In genomic region chr4:38275331-38275821, GRCh38 we compare ENCODE assay signal across 14 cellular contexts.
DNase-seq lines count a peak whose midpoint lies in the region; ATAC-seq and TF ChIP-seq lines count a peak whose summit lies in the region.
"Had no signal": no experiment of that assay in that cellular context is flagged by ENCODE, and none has a peak within 500 bp of the region (broad histone marks: within the 10 kb centered on the region; RNA-seq: fewer than 3 reads in every experiment).

No MANE protein-coding gene starts in this region.

- no peaks in the 10 kb centered on the region for H3K4me1 Mint-ChIP-seq in activated CD4-positive, alpha-beta T cell treated with anti-CD3 and anti-CD28 coated beads, Interleukin-2, amount 10 ng/mL, durations not matched to agents 24 days and 14 days
- no peaks in the 10 kb centered on the region for H3K4me1 Mint-ChIP-seq in HFFc6 (ENCODE audit: low read depth)
- H3K4me1 Mint-ChIP-seq: central memory CD8-positive, alpha-beta T cell had no signal

- intact Hi-C loops in activated CD4-positive, alpha-beta T cell treated with anti-CD3 and anti-CD28 coated beads, Interleukin-2, amount 10 ng/mL, durations not matched to agents 24 days and 14 days (cut with micrococcal nuclease) = no loop called here
- intact Hi-C loops in transverse colon (cut with DNase I; ENCODE audit: low total_unique reads) (no loop called here), esophagus squamous epithelium (cut with DNase I) (no loop called here), gastrocnemius medialis (cut with DNase I; ENCODE audit: low total_unique reads) (no loop called here)

- peak; percentile 47 for DNase-seq in activated CD4-positive, alpha-beta T cell treated with anti-CD3 and anti-CD28 coated beads, Interleukin-2, amount 10 ng/mL, durations not matched to agents 24 days and 14 days
- no peak for DNase-seq in activated CD4-positive, alpha-beta T cell treated with anti-CD3 and anti-CD28 coated beads, Interleukin-2, amount 50 U/mL, for 4 hours
- peak; percentile 67 for DNase-seq in NCI-H345 (lab: John Stamatoyannopoulos, UW)
- peak; percentile 50 for DNase-seq in hepatocyte (ENCODE audit: low spot score)
- no peak for DNase-seq in transverse colon
- DNase-seq in esophagus squamous epithelium (lab: John Stamatoyannopoulos, UW) = no peak
- DNase-seq in HFFc6 = no peak
- no peak for DNase-seq in gastrocnemius medialis
- DNase-seq: activated CD4-positive, alpha-beta T cell treated with anti-CD3 and anti-CD28 coated beads, Interleukin-2, amount 50 U/mL, for 48 hours; Kasumi-1; NK-92 treated with Interleukin-12 subunit alpha and Interleukin-12 subunit beta, amount 100 ng/mL, for 24 hours; stimulated activated CD8-positive, alpha-beta memory T cell treated with anti-CD3 and anti-CD28 coated beads, Interleukin-4, amount 100 ng/mL, for 48 hours had no signal

- H3K4me1 ChIP-seq in hepatocyte (ENCODE audit: insufficient read depth) (peaks cover 13% of the 10 kb centered on the region), transverse colon (peaks cover 0 to 30% (median 15%) of the 10 kb centered on the region in 4 donors), esophagus squamous epithelium (peaks cover 0 to 34% (median 10%) of the 10 kb centered on the region in 3 donors), gastrocnemius medialis (no peaks in the 10 kb centered on the region)

- no peaks in the 10 kb centered on the region for H3K36me3 Mint-ChIP-seq in activated CD4-positive, alpha-beta T cell treated with anti-CD3 and anti-CD28 coated beads, Interleukin-2, amount 10 ng/mL, durations not matched to agents 24 days and 14 days (ENCODE audit: low read depth)
- H3K36me3 Mint-ChIP-seq in HFFc6 (ENCODE audit: low read depth) = no peaks in the 10 kb centered on the region
- H3K36me3 Mint-ChIP-seq: natural killer cell treated with Interleukin-12 subunit alpha and Interleukin-12 subunit beta and Interleukin-15 and Interleukin-18, amount 100 ng/mL, for 72 hours had no signal

- no peak overlapping the region for H2AFZ ChIP-seq in hepatocyte

- H3K27ac ChIP-seq in hepatocyte = peak overlapping the region; percentile 73
- peak overlapping the region; percentile 17 to 53 (median 35) for H3K27ac ChIP-seq in transverse colon
- peak overlapping the region in 2 of 4 donors; percentile 19 to 59 for H3K27ac ChIP-seq in esophagus squamous epithelium
- no peak overlapping the region for H3K27ac ChIP-seq in gastrocnemius medialis

- H3K4me2 ChIP-seq in hepatocyte = no peak overlapping the region

- no peaks in the 10 kb centered on the region for H3K9me2 ChIP-seq in hepatocyte (replicated peaks; ENCODE audit: insufficient read depth)

- no peak for TF ChIP-seq POLR2A in transverse colon (IDR thresholded peaks at IDR 0.05)
- TF ChIP-seq POLR2A in esophagus squamous epithelium (IDR thresholded peaks at IDR 0.05) = no peak
- TF ChIP-seq POLR2A in gastrocnemius medialis (IDR thresholded peaks at IDR 0.05) = no peak

- no peak overlapping the region for H3K27ac Mint-ChIP-seq in activated CD4-positive, alpha-beta T cell treated with anti-CD3 and anti-CD28 coated beads, Interleukin-2, amount 10 ng/mL, durations not matched to agents 24 days and 14 days
- no peak overlapping the region for H3K27ac Mint-ChIP-seq in HFFc6

- TF ChIP-seq CTCF in hepatocyte (IDR thresholded peaks at IDR 0.05; ENCODE audit: poor library complexity) (no peak), transverse colon (IDR thresholded peaks at IDR 0.05) (no peak), esophagus squamous epithelium (IDR thresholded peaks at IDR 0.05) (no peak), HFFc6 (IDR thresholded peaks at IDR 0.05) (no peak), gastrocnemius medialis (IDR thresholded peaks at IDR 0.05 in 4 of 5, conservative IDR thresholded peaks at IDR 0.05 in 1 of 5) (no peak)

- no peaks in the 10 kb centered on the region for H3K36me3 ChIP-seq in hepatocyte (replicated peaks; ENCODE audit: insufficient read depth, low read depth)
- H3K36me3 ChIP-seq in transverse colon = no peaks in the 10 kb centered on the region
- H3K36me3 ChIP-seq in esophagus squamous epithelium = no peaks in the 10 kb centered on the region
- H3K36me3 ChIP-seq in gastrocnemius medialis = no peaks in the 10 kb centered on the region

- TF ChIP-seq EP300 in transverse colon (IDR thresholded peaks at IDR 0.05; ENCODE audit: low read depth) = no peak

- H3K4me3 ChIP-seq in hepatocyte (no peak overlapping the region), transverse colon (no peak overlapping the region), esophagus squamous epithelium (no peak overlapping the region), gastrocnemius medialis (no peak overlapping the region)

- no peaks in the 10 kb centered on the region for H4K20me1 ChIP-seq in hepatocyte (ENCODE audit: insufficient read depth, poor library complexity, severe bottlenecking)

- peaks cover 3% of the 10 kb centered on the region for H3K27me3 Mint-ChIP-seq in activated CD4-positive, alpha-beta T cell treated with anti-CD3 and anti-CD28 coated beads, Interleukin-2, amount 10 ng/mL, durations not matched to agents 24 days and 14 days
- peaks cover 14% of the 10 kb centered on the region for H3K27me3 Mint-ChIP-seq in HFFc6 (ENCODE audit: insufficient read depth)
- H3K27me3 Mint-ChIP-seq: central memory CD8-positive, alpha-beta T cell; natural killer cell treated with Interleukin-12 subunit alpha and Interleukin-12 subunit beta and Interleukin-15 and Interleukin-18, amount 100 ng/mL, for 72 hours had no signal

- no peaks in the 10 kb centered on the region for H3K79me2 ChIP-seq in hepatocyte

- H3K9me3 ChIP-seq in hepatocyte (ENCODE audit: low read depth) (no peaks in the 10 kb centered on the region), transverse colon (no peaks in the 10 kb centered on the region), esophagus squamous epithelium (no peaks in the 10 kb centered on the region), gastrocnemius medialis (no peaks in the 10 kb centered on the region)

- WGBS in hepatocyte (ENCODE audit: low lambda C conversion rate, missing lambda C conversion rate) = 53% methylated on average over 4 of the region's 4 CpGs
- 52% methylated on average over 4 of the region's 4 CpGs; no CpG with 5 or more reads in 1 of the 2 donors for WGBS in transverse colon (ENCODE audit: low coverage in 1 of 2), 2 donors
- WGBS in esophagus squamous epithelium, 2 donors = 31 to 41% methylated on average over 4 of the region's 4 CpGs

- ATAC-seq in gastrocnemius medialis = no peak
- ATAC-seq: natural killer cell treated with Interleukin-12 subunit alpha and Interleukin-12 subunit beta and Interleukin-15 and Interleukin-18, amount 100 ng/mL, for 72 hours had no signal

- H3K9me3 Mint-ChIP-seq in activated CD4-positive, alpha-beta T cell treated with anti-CD3 and anti-CD28 coated beads, Interleukin-2, amount 10 ng/mL, durations not matched to agents 24 days and 14 days = peaks cover 13% of the 10 kb centered on the region
- no peaks in the 10 kb centered on the region for H3K9me3 Mint-ChIP-seq in HFFc6
- H3K9me3 Mint-ChIP-seq: central memory CD8-positive, alpha-beta T cell; natural killer cell treated with Interleukin-12 subunit alpha and Interleukin-12 subunit beta and Interleukin-15 and Interleukin-18, amount 100 ng/mL, for 72 hours had no signal

- H3K27me3 ChIP-seq in hepatocyte (no peaks in the 10 kb centered on the region), transverse colon (no peaks in the 10 kb centered on the region), esophagus squamous epithelium (no peaks in the 10 kb centered on the region), gastrocnemius medialis (no peaks in the 10 kb centered on the region)

- in situ Hi-C loops in transverse colon (cut with MboI; ENCODE audit: low pct_ligation_motif_present in 1 of 4, low pct_unique_long_range_greater_than_20kb in 1 of 4, low sequenced_read_pairs in 3 of 4) = no loop called here
- in situ Hi-C loops in gastrocnemius medialis (cut with MboI; ENCODE audit: low sequenced_read_pairs in 4 of 4) = no loop called here

- H3K4me3 Mint-ChIP-seq in activated CD4-positive, alpha-beta T cell treated with anti-CD3 and anti-CD28 coated beads, Interleukin-2, amount 10 ng/mL, durations not matched to agents 24 days and 14 days = no peak overlapping the region
- no peak overlapping the region for H3K4me3 Mint-ChIP-seq in HFFc6
- H3K4me3 Mint-ChIP-seq: central memory CD8-positive, alpha-beta T cell; natural killer cell treated with Interleukin-12 subunit alpha and Interleukin-12 subunit beta and Interleukin-15 and Interleukin-18, amount 100 ng/mL, for 72 hours had no signal

Comparison
In these comparisons a context has a peak if more than half of its experiments do, and no peak if none do; other contexts are left out.
1. DNase-seq: peak in activated CD4-positive, alpha-beta T cell treated with anti-CD3 and anti-CD28 coated beads, Interleukin-2, amount 10 ng/mL, durations not matched to agents 24 days and 14 days (single experiment), NCI-H345 (single experiment) and hepatocyte (single experiment); none in activated CD4-positive, alpha-beta T cell treated with anti-CD3 and anti-CD28 coated beads, Interleukin-2, amount 50 U/mL, for 4 hours (0 of 2), transverse colon (single experiment), esophagus squamous epithelium (single experiment), HFFc6 (single experiment) and gastrocnemius medialis (0 of 2).
2. H3K27ac ChIP-seq: peak in hepatocyte (single experiment) and transverse colon (4 of 4); none in gastrocnemius medialis (0 of 4).